28 cellular contexts compared by ENCODE assay signal in the genomic region with DNA sequence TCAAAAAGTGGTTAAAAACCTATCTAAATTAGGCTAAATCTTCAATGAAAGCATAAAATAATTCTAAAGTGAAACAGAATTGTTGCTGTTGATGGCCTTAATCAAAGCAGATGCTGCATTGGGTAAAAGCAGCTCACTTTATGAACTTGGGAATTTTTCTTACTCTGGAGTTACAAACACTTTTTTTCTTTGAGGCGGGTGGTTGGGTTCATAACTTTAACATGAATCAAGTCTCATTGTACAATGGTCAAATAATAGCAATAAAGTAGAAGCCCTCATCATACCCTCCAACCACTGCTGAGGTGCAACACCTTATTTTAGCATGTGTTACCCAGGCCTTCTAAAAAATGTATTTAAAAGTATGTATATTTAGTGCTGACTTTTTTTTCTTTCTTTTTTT. TPM values are rescaled to one million over a fixed set of nuclear protein-coding genes. Genes with fewer than 3 reads are reported as not detected.
DNase-seq lines count a peak whose midpoint lies in the region; ATAC-seq, FAIRE-seq and TF ChIP-seq lines count a peak whose summit lies in the region.
"Had no signal": no experiment of that assay in that cellular context is flagged by ENCODE, and none has a peak within 500 bp of the region (broad histone marks: within the 10 kb centered on the region; RNA-seq: fewer than 3 reads in every experiment).

No MANE protein-coding gene starts in this region.

- no peak for TF ChIP-seq POLR2A in A549 (IDR thresholded peaks at IDR 0.05; ENCODE audit: low read length)

- peaks cover 10% of the 10 kb centered on the region; the same call in 2 of the 3 replicates for H3K4me1 ChIP-seq in A549
- H3K4me1 ChIP-seq: BE2C, HAP-1, left lung, right lobe of liver, thyroid gland had no signal

- no peaks in the 10 kb centered on the region for H3K27me3 ChIP-seq in bronchial epithelial cell (ENCODE audit: control insufficient read depth, insufficient read depth, low read length)
- H3K27me3 ChIP-seq: BE2C, left lung, right lobe of liver, thyroid gland had no signal

- POLR2A ChIA-PET in A549 (lab: Yijun Ruan, JAX), result no interaction called here

- TF ChIP-seq EP300 in A549 (IDR thresholded peaks at IDR 0.05), result no peak

- 69% methylated on average over 1 of the region's 1 CpG for WGBS in A549 (ENCODE audit: missing lambda C conversion rate)

- ATAC-seq in A549, result no peak
- ATAC-seq: effector memory CD8-positive, alpha-beta T cell; GM12878; left lung; right lobe of liver had no signal

- CTCF ChIA-PET in A549 (lab: Yijun Ruan, JAX), result no interaction called here

- no peak overlapping the region for H3K27ac ChIP-seq in A549
- H3K27ac ChIP-seq: KMS-11, left lung, right lobe of liver, thyroid gland had no signal

- TF ChIP-seq RAD21 in A549 (conservative IDR thresholded peaks at IDR 0.05 in 1 of 2, IDR thresholded peaks at IDR 0.05 in 1 of 2), result no peak

- TF ChIP-seq CTCF in A549 (IDR thresholded peaks at IDR 0.05), result no peak
- TF ChIP-seq CTCF in bronchial epithelial cell (IDR thresholded peaks at IDR 0.05; ENCODE audit: insufficient read depth, low read length, severe bottlenecking), result no peak

- DNase-seq in A549 (ENCODE audit: low read depth in 1 of 2, low spot score in 1 of 2), result no peak
- DNase-seq in HT1080 (ENCODE audit: low read depth), result peak; percentile 13
- DNase-seq in bronchial epithelial cell (ENCODE audit: low read depth), result peak; percentile 23
- DNase-seq in kidney glomerular epithelial cell (lab: John Stamatoyannopoulos, UW), result peak; percentile 59
- DNase-seq in SW 1271 (lab: John Stamatoyannopoulos, UW), result no peak
- no peak for DNase-seq in NCI-H1930 (lab: John Stamatoyannopoulos, UW)
- no peak for DNase-seq in activated effector memory CD4-positive, alpha-beta T cell treated with Interleukin-2 at 50 U/mL for 16 hours
- DNase-seq in NCI-H446 treated with DMSO at 0.1 percent for 48 hours (lab: John Stamatoyannopoulos, UW), result no peak
- DNase-seq: activated CD8-positive, alpha-beta memory T cell treated with anti-CD3 and anti-CD28 coated beads for 24 hours; aorta; BE2C; caudate nucleus; DMS 273 treated with DMSO at 0.1 percent for 48 hours; effector memory CD8-positive, alpha-beta T cell; mesendoderm; NCI-H1417 treated with DMSO at 0.1 percent for 48 hours; NCI-H2107; NCI-H345; right lobe of liver; Right ventricle myocardium superior; stimulated activated CD4-positive, alpha-beta T cell treated with anti-CD3 and anti-CD28 coated beads, Interleukin-12 subunit alpha, Interleukin-12 subunit beta, amount 100 ng/mL, for 4 hours; stimulated activated CD4-positive, alpha-beta T cell treated with anti-CD3 and anti-CD28 coated beads, Interleukin-2, amount 100 ng/mL, for 48 hours; thyroid gland had no signal

- peaks cover 4% of the 10 kb centered on the region for H3K36me3 ChIP-seq in bronchial epithelial cell (ENCODE audit: control insufficient read depth, insufficient read depth, low read length)

- H3K4me2 ChIP-seq in A549, result 0 out of 3 replicates have a peak overlapping the region, but pooled peaks have one; percentile 18
- H3K4me2 ChIP-seq: KMS-11 had no signal

- H3K9me3 ChIP-seq in A549, result no peaks in the 10 kb centered on the region
- H3K9me3 ChIP-seq: BE2C, HAP-1, left lung, right lobe of liver, thyroid gland had no signal

- no peak overlapping the region for H3K4me3 ChIP-seq in A549
- H3K4me3 ChIP-seq in bronchial epithelial cell (ENCODE audit: low read depth, low read length), result no peak overlapping the region
- H3K4me3 ChIP-seq: GM12878, HAP-1, left lung, right lobe of liver, thyroid gland had no signal

- FAIRE-seq in A549 (lab: Jason Lieb, UNC) (no peak), bronchial epithelial cell (lab: Jason Lieb, UNC) (no peak)
- FAIRE-seq: frontal cortex, GM12878 had no signal

TF ChIP-seq in A549, 52 proteins besides CTCF, POLR2A, EP300 and RAD21:
- TF ChIP-seq BCL3 (IDR thresholded peaks at IDR 0.05) (no peak), USF2 (IDR thresholded peaks at IDR 0.05) (no peak), RNF2 (IDR thresholded peaks at IDR 0.05; ENCODE audit: borderline replicate concordance, low read depth) (no peak), NFE2L2 (conservative IDR thresholded peaks at IDR 0.05; ENCODE audit: low read length) (no peak), TP53 (CRISPR knock-in tag; IDR thresholded peaks at IDR 0.05) (no peak), SMC3 (IDR thresholded peaks at IDR 0.05) (no peak), FOXS1 (CRISPR knock-in tag; IDR thresholded peaks at IDR 0.05) (no peak), ZFP36 (IDR thresholded peaks at IDR 0.05; ENCODE audit: borderline replicate concordance, partially characterized antibody) (no peak), PHF8 (IDR thresholded peaks at IDR 0.05; ENCODE audit: borderline replicate concordance, low read depth) (no peak), E2F6 (IDR thresholded peaks at IDR 0.05; ENCODE audit: borderline replicate concordance, low read depth) (no peak), NR3C1 (IDR thresholded peaks at IDR 0.05) (no peak)
- TF ChIP-seq, protein P1, sequence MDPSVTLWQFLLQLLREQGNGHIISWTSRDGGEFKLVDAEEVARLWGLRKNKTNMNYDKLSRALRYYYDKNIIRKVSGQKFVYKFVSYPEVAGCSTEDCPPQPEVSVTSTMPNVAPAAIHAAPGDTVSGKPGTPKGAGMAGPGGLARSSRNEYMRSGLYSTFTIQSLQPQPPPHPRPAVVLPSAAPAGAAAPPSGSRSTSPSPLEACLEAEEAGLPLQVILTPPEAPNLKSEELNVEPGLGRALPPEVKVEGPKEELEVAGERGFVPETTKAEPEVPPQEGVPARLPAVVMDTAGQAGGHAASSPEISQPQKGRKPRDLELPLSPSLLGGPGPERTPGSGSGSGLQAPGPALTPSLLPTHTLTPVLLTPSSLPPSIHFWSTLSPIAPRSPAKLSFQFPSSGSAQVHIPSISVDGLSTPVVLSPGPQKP (IDR thresholded peaks at IDR 0.05; ENCODE audit: low read depth, low read length), result no peak

RNA-seq across cellular contexts. Expression of gene NUP58, which starts 29.1 kb away (rescaled TPM):
- polyA plus RNA-seq in A549 (2011; rRNA removed), result 46.4 and 55.6 TPM in 2 replicates
- polyA plus RNA-seq in A549 (2012; cell fraction: cytosol; rRNA removed), result 15.1 and 20.2 TPM in 2 replicates
- polyA plus RNA-seq in A549 (2012; cell fraction: nucleus; rRNA removed), result 10.6 and 12.7 TPM in 2 replicates
- 19.6 to 20.1 TPM (median 20.0 TPM) in 3 replicates for polyA plus RNA-seq in A549 (2017; fragmentation: RNase III; extraction: RNeasy Plus Mini Kit Qiagen cat#74134 plus additional on column Dnase treatment)
- 48.8 and 52.7 TPM in 2 replicates for polyA minus RNA-seq in A549 (2011; rRNA and poly(A)+ RNA removed)
- total RNA-seq in HT1080 (2014; rRNA removed; shearing (Covaris generic)), result 71.1 and 87.6 TPM in 2 replicates
- polyA plus RNA-seq in HT1080 (2015; cell fraction: cytosol; rRNA removed), result 59.8 and 72.8 TPM in 2 replicates
- 79.1 and 87.2 TPM in 2 replicates for polyA plus RNA-seq in HT1080 (2015; cell fraction: nucleus; rRNA removed)
- 105 and 133 TPM in 2 replicates for total RNA-seq in bronchial epithelial cell

RNA-seq across cellular contexts. Expression of gene ATP8A2, which starts 41.2 kb away (rescaled TPM):
- polyA plus RNA-seq in A549 (2011; rRNA removed), result not detected in 2 replicates
- not detected in 2 replicates for polyA plus RNA-seq in A549 (2012; cell fraction: cytosol; rRNA removed)
- not detected in 2 replicates for polyA plus RNA-seq in A549 (2012; cell fraction: nucleus; rRNA removed)
- 0.03 TPM in 1 of 3 replicates, not detected in the others for polyA plus RNA-seq in A549 (2017; fragmentation: RNase III; extraction: RNeasy Plus Mini Kit Qiagen cat#74134 plus additional on column Dnase treatment)
- 0.05 TPM in 1 of 2 replicates, not detected in the other for polyA minus RNA-seq in A549 (2011; rRNA and poly(A)+ RNA removed)
- total RNA-seq in HT1080 (2014; rRNA removed; shearing (Covaris generic)), result 0.64 and 0.67 TPM in 2 replicates
- 0.27 and 0.29 TPM in 2 replicates for polyA plus RNA-seq in HT1080 (2015; cell fraction: cytosol; rRNA removed)
- polyA plus RNA-seq in HT1080 (2015; cell fraction: nucleus; rRNA removed), result 0.22 and 0.51 TPM in 2 replicates
- total RNA-seq in bronchial epithelial cell, result not detected in 2 replicates
- total RNA-seq: GM12878, right lobe of liver had no signal

RNA-seq across cellular contexts. Expression of gene MTMR6, which starts 43.3 kb away (rescaled TPM):
- polyA plus RNA-seq in A549 (2011; rRNA removed), result 15.1 and 22.4 TPM in 2 replicates
- polyA plus RNA-seq in A549 (2012; cell fraction: cytosol; rRNA removed), result 3.0 and 3.2 TPM in 2 replicates
- 1.7 and 2.6 TPM in 2 replicates for polyA plus RNA-seq in A549 (2012; cell fraction: nucleus; rRNA removed)
- 8.7 to 9.1 TPM (median 8.8 TPM) in 3 replicates for polyA plus RNA-seq in A549 (2017; fragmentation: RNase III; extraction: RNeasy Plus Mini Kit Qiagen cat#74134 plus additional on column Dnase treatment)
- 5.5 and 5.8 TPM in 2 replicates for polyA minus RNA-seq in A549 (2011; rRNA and poly(A)+ RNA removed)
- 17.3 and 21.2 TPM in 2 replicates for total RNA-seq in HT1080 (2014; rRNA removed; shearing (Covaris generic))
- polyA plus RNA-seq in HT1080 (2015; cell fraction: cytosol; rRNA removed), result 20.8 and 24.3 TPM in 2 replicates
- polyA plus RNA-seq in HT1080 (2015; cell fraction: nucleus; rRNA removed), result 26.2 and 31.0 TPM in 2 replicates
- 22.0 and 22.1 TPM in 2 replicates for total RNA-seq in bronchial epithelial cell

Comparison
In these comparisons a context has a peak if more than half of its experiments do, and no peak if none do; other contexts are left out.
1. DNase-seq: peak in HT1080 (single experiment), bronchial epithelial cell (single experiment) and kidney glomerular epithelial cell (single experiment); none in A549 (0 of 2), SW 1271 (0 of 2), NCI-H1930 (0 of 2), activated effector memory CD4-positive, alpha-beta T cell treated with Interleukin-2 at 50 U/mL for 16 hours (single experiment) and NCI-H446 treated with DMSO at 0.1 percent for 48 hours (single experiment).